1 cellular context compared by ENCODE assay signal in the genomic region with DNA sequence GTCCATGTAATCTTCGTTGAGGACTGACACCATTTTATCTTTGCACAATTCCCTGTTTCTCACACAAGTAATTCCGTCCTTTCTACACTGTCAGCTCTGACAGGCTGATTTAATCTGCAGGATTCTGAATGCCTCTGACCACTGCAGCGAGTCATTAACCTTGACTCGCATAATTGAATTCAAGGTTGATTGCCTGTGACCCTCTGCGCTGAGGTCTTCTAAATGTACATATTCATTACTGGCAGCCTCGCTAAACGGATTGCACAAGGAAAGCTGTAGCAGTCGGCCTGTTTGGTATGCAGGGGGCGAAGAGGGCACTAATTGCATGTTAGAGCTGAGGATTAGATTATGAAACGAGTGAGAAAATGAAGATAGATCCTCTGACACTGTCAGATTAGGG.
TF ChIP-seq lines count a peak whose summit lies in the region.

No MANE protein-coding gene starts in this region.

TF ChIP-seq in GM23338, 12 proteins besides CTCF, POLR2A, EP300 and RAD21:
- TF ChIP-seq, protein P1, sequence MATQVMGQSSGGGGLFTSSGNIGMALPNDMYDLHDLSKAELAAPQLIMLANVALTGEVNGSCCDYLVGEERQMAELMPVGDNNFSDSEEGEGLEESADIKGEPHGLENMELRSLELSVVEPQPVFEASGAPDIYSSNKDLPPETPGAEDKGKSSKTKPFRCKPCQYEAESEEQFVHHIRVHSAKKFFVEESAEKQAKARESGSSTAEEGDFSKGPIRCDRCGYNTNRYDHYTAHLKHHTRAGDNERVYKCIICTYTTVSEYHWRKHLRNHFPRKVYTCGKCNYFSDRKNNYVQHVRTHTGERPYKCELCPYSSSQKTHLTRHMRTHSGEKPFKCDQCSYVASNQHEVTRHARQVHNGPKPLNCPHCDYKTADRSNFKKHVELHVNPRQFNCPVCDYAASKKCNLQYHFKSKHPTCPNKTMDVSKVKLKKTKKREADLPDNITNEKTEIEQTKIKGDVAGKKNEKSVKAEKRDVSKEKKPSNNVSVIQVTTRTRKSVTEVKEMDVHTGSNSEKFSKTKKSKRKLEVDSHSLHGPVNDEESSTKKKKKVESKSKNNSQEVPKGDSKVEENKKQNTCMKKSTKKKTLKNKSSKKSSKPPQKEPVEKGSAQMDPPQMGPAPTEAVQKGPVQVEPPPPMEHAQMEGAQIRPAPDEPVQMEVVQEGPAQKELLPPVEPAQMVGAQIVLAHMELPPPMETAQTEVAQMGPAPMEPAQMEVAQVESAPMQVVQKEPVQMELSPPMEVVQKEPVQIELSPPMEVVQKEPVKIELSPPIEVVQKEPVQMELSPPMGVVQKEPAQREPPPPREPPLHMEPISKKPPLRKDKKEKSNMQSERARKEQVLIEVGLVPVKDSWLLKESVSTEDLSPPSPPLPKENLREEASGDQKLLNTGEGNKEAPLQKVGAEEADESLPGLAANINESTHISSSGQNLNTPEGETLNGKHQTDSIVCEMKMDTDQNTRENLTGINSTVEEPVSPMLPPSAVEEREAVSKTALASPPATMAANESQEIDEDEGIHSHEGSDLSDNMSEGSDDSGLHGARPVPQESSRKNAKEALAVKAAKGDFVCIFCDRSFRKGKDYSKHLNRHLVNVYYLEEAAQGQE (IDR thresholded peaks at IDR 0.05; ENCODE audit: unreplicated experiment), result no peak
- TF ChIP-seq, protein P2, sequence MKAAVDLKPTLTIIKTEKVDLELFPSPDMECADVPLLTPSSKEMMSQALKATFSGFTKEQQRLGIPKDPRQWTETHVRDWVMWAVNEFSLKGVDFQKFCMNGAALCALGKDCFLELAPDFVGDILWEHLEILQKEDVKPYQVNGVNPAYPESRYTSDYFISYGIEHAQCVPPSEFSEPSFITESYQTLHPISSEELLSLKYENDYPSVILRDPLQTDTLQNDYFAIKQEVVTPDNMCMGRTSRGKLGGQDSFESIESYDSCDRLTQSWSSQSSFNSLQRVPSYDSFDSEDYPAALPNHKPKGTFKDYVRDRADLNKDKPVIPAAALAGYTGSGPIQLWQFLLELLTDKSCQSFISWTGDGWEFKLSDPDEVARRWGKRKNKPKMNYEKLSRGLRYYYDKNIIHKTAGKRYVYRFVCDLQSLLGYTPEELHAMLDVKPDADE (IDR thresholded peaks at IDR 0.05), result no peak
- TF ChIP-seq STAT1 (IDR thresholded peaks at IDR 0.05; ENCODE audit: unreplicated experiment), result no peak
- no peak for TF ChIP-seq NANOG (IDR thresholded peaks at IDR 0.05; ENCODE audit: borderline replicate concordance)
- no peak for TF ChIP-seq CREB1 (CRISPR knock-in tag; IDR thresholded peaks at IDR 0.05; ENCODE audit: low read depth)
- no peak for TF ChIP-seq EZH2phosphoT487 (IDR thresholded peaks at IDR 0.05; ENCODE audit: unreplicated experiment)
- TF ChIP-seq ZNF331 (CRISPR knock-in tag; IDR thresholded peaks at IDR 0.05; ENCODE audit: low read depth), result no peak
- no peak for TF ChIP-seq JUNB (IDR thresholded peaks at IDR 0.05; ENCODE audit: unreplicated experiment)
- TF ChIP-seq EZH2 (IDR thresholded peaks at IDR 0.05; ENCODE audit: low read depth, unreplicated experiment), result no peak
- TF ChIP-seq, protein P3, sequence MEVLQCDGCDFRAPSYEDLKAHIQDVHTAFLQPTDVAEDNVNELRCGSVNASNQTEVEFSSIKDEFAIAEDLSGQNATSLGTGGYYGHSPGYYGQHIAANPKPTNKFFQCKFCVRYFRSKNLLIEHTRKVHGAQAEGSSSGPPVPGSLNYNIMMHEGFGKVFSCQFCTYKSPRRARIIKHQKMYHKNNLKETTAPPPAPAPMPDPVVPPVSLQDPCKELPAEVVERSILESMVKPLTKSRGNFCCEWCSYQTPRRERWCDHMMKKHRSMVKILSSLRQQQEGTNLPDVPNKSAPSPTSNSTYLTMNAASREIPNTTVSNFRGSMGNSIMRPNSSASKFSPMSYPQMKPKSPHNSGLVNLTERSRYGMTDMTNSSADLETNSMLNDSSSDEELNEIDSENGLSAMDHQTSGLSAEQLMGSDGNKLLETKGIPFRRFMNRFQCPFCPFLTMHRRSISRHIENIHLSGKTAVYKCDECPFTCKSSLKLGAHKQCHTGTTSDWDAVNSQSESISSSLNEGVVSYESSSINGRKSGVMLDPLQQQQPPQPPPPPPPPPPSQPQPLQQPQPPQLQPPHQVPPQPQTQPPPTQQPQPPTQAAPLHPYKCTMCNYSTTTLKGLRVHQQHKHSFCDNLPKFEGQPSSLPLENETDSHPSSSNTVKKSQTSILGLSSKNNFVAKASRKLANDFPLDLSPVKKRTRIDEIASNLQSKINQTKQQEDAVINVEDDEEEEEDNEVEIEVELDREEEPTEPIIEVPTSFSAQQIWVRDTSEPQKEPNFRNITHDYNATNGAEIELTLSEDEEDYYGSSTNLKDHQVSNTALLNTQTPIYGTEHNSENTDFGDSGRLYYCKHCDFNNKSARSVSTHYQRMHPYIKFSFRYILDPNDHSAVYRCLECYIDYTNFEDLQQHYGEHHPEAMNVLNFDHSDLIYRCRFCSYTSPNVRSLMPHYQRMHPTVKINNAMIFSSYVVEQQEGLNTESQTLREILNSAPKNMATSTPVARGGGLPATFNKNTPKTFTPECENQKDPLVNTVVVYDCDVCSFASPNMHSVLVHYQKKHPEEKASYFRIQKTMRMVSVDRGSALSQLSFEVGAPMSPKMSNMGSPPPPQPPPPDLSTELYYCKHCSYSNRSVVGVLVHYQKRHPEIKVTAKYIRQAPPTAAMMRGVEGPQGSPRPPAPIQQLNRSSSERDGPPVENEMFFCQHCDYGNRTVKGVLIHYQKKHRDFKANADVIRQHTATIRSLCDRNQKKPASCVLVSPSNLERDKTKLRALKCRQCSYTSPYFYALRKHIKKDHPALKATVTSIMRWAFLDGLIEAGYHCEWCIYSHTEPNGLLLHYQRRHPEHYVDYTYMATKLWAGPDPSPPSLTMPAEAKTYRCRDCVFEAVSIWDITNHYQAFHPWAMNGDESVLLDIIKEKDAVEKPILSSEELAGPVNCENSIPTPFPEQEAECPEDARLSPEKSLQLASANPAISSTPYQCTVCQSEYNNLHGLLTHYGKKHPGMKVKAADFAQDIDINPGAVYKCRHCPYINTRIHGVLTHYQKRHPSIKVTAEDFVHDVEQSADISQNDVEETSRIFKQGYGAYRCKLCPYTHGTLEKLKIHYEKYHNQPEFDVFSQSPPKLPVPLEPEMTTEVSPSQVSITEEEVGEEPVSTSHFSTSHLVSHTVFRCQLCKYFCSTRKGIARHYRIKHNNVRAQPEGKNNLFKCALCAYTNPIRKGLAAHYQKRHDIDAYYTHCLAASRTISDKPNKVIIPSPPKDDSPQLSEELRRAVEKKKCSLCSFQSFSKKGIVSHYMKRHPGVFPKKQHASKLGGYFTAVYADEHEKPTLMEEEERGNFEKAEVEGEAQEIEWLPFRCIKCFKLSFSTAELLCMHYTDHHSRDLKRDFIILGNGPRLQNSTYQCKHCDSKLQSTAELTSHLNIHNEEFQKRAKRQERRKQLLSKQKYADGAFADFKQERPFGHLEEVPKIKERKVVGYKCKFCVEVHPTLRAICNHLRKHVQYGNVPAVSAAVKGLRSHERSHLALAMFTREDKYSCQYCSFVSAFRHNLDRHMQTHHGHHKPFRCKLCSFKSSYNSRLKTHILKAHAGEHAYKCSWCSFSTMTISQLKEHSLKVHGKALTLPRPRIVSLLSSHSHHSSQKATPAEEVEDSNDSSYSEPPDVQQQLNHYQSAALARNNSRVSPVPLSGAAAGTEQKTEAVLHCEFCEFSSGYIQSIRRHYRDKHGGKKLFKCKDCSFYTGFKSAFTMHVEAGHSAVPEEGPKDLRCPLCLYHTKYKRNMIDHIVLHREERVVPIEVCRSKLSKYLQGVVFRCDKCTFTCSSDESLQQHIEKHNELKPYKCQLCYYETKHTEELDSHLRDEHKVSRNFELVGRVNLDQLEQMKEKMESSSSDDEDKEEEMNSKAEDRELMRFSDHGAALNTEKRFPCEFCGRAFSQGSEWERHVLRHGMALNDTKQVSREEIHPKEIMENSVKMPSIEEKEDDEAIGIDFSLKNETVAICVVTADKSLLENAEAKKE (CRISPR knock-in tag; IDR thresholded peaks at IDR 0.05), result no peak
- TF ChIP-seq POLR2AphosphoS5 (IDR thresholded peaks at IDR 0.05; ENCODE audit: low read depth), result no peak
- no peak for TF ChIP-seq ZNF114 (CRISPR knock-in tag; IDR thresholded peaks at IDR 0.05)
